ENCODE assay signal across 14 cellular contexts in the genomic region with DNA sequence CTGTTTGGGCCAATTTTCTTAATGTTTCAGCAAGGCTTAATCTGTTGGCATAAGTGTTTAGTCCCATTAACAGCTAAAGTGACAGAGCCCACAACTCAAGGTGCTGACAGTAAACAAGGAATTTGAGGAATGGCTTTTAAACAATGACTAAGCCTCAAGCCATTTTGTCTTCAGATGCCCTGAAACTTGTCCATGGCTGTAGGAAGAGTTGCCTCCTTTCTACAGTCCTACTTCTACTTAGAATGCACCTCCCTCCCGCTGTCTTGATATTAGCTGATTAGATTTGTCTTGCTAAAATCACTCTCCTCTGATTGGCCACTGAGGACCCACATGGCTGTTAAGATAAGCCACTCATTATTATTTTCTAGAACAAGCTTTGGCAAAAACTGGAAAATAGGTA.
"Had no signal": no experiment of that assay in that cellular context is flagged by ENCODE, and none has a peak within 500 bp of the region (broad histone marks: within the 10 kb centered on the region; RNA-seq: fewer than 3 reads in every experiment).

No MANE protein-coding gene starts in this region.

- H3K9me3 Mint-ChIP-seq: activated naive CD8-positive, alpha-beta T cell treated with anti-CD3 and anti-CD28 coated beads, Interleukin-2, amount 10 ng/mL, durations not matched to agents 7 days and 5 days; stimulated activated memory B cell treated with anti-CD40 and anti-IgM and Interleukin-4, amounts not matched to agents 10 μg/mL and 1 μg/mL and 100 μg/mL, for 72 hours had no signal

- H3K36me3 Mint-ChIP-seq: activated naive CD8-positive, alpha-beta T cell treated with anti-CD3 and anti-CD28 coated beads, Interleukin-2, amount 10 ng/mL, durations not matched to agents 7 days and 5 days; naive B cell; stimulated activated memory B cell treated with anti-CD40 and anti-IgM and Interleukin-4, amounts not matched to agents 10 μg/mL and 1 μg/mL and 100 μg/mL, for 72 hours had no signal

- H3K27ac Mint-ChIP-seq: activated naive CD8-positive, alpha-beta T cell treated with anti-CD3 and anti-CD28 coated beads, Interleukin-2, amount 10 ng/mL, durations not matched to agents 7 days and 5 days; naive B cell; stimulated activated memory B cell treated with anti-CD40 and anti-IgM and Interleukin-4, amounts not matched to agents 10 μg/mL and 1 μg/mL and 100 μg/mL, for 72 hours had no signal

- H3K4me1 ChIP-seq: parathyroid adenoma, right atrium auricular region had no signal

- H3K4me1 Mint-ChIP-seq: activated naive CD8-positive, alpha-beta T cell treated with anti-CD3 and anti-CD28 coated beads, Interleukin-2, amount 10 ng/mL, durations not matched to agents 7 days and 5 days; naive B cell; stimulated activated memory B cell treated with anti-CD40 and anti-IgM and Interleukin-4, amounts not matched to agents 10 μg/mL and 1 μg/mL and 100 μg/mL, for 72 hours had no signal

- H3K27ac ChIP-seq: parathyroid adenoma, right atrium auricular region had no signal

- H3K9me3 ChIP-seq: right atrium auricular region had no signal

- H3K36me3 ChIP-seq: right atrium auricular region had no signal

- H3K27me3 ChIP-seq: right atrium auricular region had no signal

- H3K79me2 ChIP-seq: parathyroid adenoma had no signal

- DNase-seq: activated CD4-positive, alpha-beta T cell treated with anti-CD3 and anti-CD28 coated beads, Interleukin-2, amount 50 U/mL, for 1 hour; activated CD4-positive, CD25-positive, alpha-beta regulatory T cell; activated CD8-positive, alpha-beta memory T cell treated with anti-CD3 and anti-CD28 coated beads for 24 hours; activated naive CD8-positive, alpha-beta T cell treated with anti-CD3 and anti-CD28 coated beads, Interleukin-2, amount 10 ng/mL, durations not matched to agents 7 days and 5 days; cortex of kidney; effector CD4-positive, alpha-beta T cell; foreskin fibroblast; naive B cell; stimulated activated CD4-positive, alpha-beta T cell treated with anti-CD3 and anti-CD28 coated beads, Interleukin-2, amount 100 ng/mL, for 48 hours; T-helper 2 cell had no signal

- H3K4me3 ChIP-seq: right atrium auricular region had no signal

- H2AFZ ChIP-seq: parathyroid adenoma had no signal

- ATAC-seq: left lobe of liver; stimulated activated memory B cell treated with anti-CD40 and anti-IgM and Interleukin-4, amounts not matched to agents 10 μg/mL and 1 μg/mL and 100 μg/mL, for 72 hours had no signal

- H3K4me3 Mint-ChIP-seq: activated naive CD8-positive, alpha-beta T cell treated with anti-CD3 and anti-CD28 coated beads, Interleukin-2, amount 10 ng/mL, durations not matched to agents 7 days and 5 days; naive B cell; stimulated activated memory B cell treated with anti-CD40 and anti-IgM and Interleukin-4, amounts not matched to agents 10 μg/mL and 1 μg/mL and 100 μg/mL, for 72 hours had no signal
